In genomic region chr9:23747088-23747748, GRCh38 we compare ENCODE assay signal across 19 cellular contexts.
"Had no signal": no experiment of that assay in that cellular context is flagged by ENCODE, and none has a peak within 500 bp of the region (broad histone marks: within the 10 kb centered on the region; RNA-seq: fewer than 3 reads in every experiment).

No MANE protein-coding gene starts in this region.

- DNase-seq: activated gamma-delta T cell treated with Interleukin-2 at 50 U/mL for 16 hours; adrenal gland; effector CD8-positive, alpha-beta T cell; left colon; stimulated activated CD4-positive, alpha-beta T cell treated with anti-CD3 and anti-CD28 coated beads, Interleukin-2, amount 100 ng/mL, for 24 hours; T-helper 1 cell; T-helper 9 cell; transverse colon had no signal

- H3K9me3 ChIP-seq: adrenal gland, suprapubic skin, transverse colon, vagina had no signal

- H3K27me3 Mint-ChIP-seq: dendritic cell treated with granulocyte-macrophage colony-stimulating factor and Interleukin-4, amounts not matched to agents 40 ng/mL and 50 ng/mL, for 4 days; progenitor cell of endocrine pancreas; stimulated activated naive CD8-positive, alpha-beta T cell treated with anti-CD3 and anti-CD28 coated beads, Interleukin-15, Interleukin-2, amounts not matched to agents 100 ng/mL and 50 ng/mL, for 24 hours had no signal

- H3K36me3 ChIP-seq: adrenal gland, suprapubic skin, transverse colon, vagina had no signal

- FAIRE-seq: astrocyte had no signal

- H3K4me3 ChIP-seq: adrenal gland, hepatocyte, lung, suprapubic skin, transverse colon, vagina had no signal

- ATAC-seq: activated CD4-positive, CD25-positive, alpha-beta regulatory T cell treated with anti-CD3 and anti-CD28 coated beads, Interleukin-2, amount 50 U/mL, for 24 hours; activated naive CD4-positive, alpha-beta T cell treated with anti-CD3 and anti-CD28 coated beads, Interleukin-2, amount 50 U/mL, for 72 hours; left colon had no signal

- H3K27ac ChIP-seq: adrenal gland, hepatocyte, suprapubic skin, transverse colon, vagina had no signal

- H3K4me3 Mint-ChIP-seq: dendritic cell treated with granulocyte-macrophage colony-stimulating factor and Interleukin-4, amounts not matched to agents 40 ng/mL and 50 ng/mL, for 4 days; neural crest cell; stimulated activated naive CD8-positive, alpha-beta T cell treated with anti-CD3 and anti-CD28 coated beads, Interleukin-15, Interleukin-2, amounts not matched to agents 100 ng/mL and 50 ng/mL, for 24 hours had no signal

- H3K9me3 Mint-ChIP-seq: dendritic cell treated with granulocyte-macrophage colony-stimulating factor and Interleukin-4, amounts not matched to agents 40 ng/mL and 50 ng/mL, for 4 days had no signal

- H3K27me3 ChIP-seq: adrenal gland, hepatocyte, suprapubic skin, transverse colon, vagina had no signal

- H3K4me1 Mint-ChIP-seq: neural crest cell had no signal

- H3K27ac Mint-ChIP-seq: activated naive CD4-positive, alpha-beta T cell treated with anti-CD3 and anti-CD28 coated beads, Interleukin-2, amount 50 U/mL, for 72 hours; dendritic cell treated with granulocyte-macrophage colony-stimulating factor and Interleukin-4, amounts not matched to agents 40 ng/mL and 50 ng/mL, for 4 days; stimulated activated naive CD8-positive, alpha-beta T cell treated with anti-CD3 and anti-CD28 coated beads, Interleukin-15, Interleukin-2, amounts not matched to agents 100 ng/mL and 50 ng/mL, for 24 hours had no signal

- H3K4me1 ChIP-seq: adrenal gland, suprapubic skin, vagina had no signal
